ENCODE assay signal across 23 cellular contexts in genomic region chr3:197237897-197238296, GRCh38.
A peak's percentile ranks its signal among the peaks of the same experiment; 100 is the strongest.
DNase-seq lines count a peak whose midpoint lies in the region; ATAC-seq and TF ChIP-seq lines count a peak whose summit lies in the region.
"Had no signal": no experiment of that assay in that cellular context is flagged by ENCODE, and none has a peak within 500 bp of the region (broad histone marks: within the 10 kb centered on the region; RNA-seq: fewer than 3 reads in every experiment).

No MANE protein-coding gene starts in this region.

- intact Hi-C loops in activated CD4-positive, alpha-beta T cell treated with anti-CD3 and anti-CD28 coated beads for 36 hours (cut with DNase I, micrococcal nuclease), result no loop called here
- intact Hi-C loops in OCI-LY7 (cut with micrococcal nuclease; ENCODE audit: unreplicated experiment), result no loop called here

- H3K4me3 Mint-ChIP-seq in activated CD4-positive, alpha-beta T cell treated with anti-CD3 and anti-CD28 coated beads for 36 hours, result no peak overlapping the region
- H3K4me3 Mint-ChIP-seq in endodermal cell, result no peak overlapping the region
- no peak overlapping the region for H3K4me3 Mint-ChIP-seq in neural progenitor cell
- H3K4me3 Mint-ChIP-seq: B cell; CD8-positive, alpha-beta T cell had no signal

- H3K9ac ChIP-seq in endodermal cell (ENCODE audit: extremely low read depth, low read length, poor library complexity, severe bottlenecking) (no peak overlapping the region), neural progenitor cell (no peak overlapping the region)
- H3K9ac ChIP-seq: KMS-11 had no signal

- no TSS peak for BruUV-seq in OCI-LY7 (replicated peaks; lab: Mats Ljungman, UMichigan)

- TF ChIP-seq CTCF in endodermal cell (conservative IDR thresholded peaks at IDR 0.05) (peak; percentile 12), neural progenitor cell (IDR thresholded peaks at IDR 0.05) (no peak), OCI-LY7 (conservative IDR thresholded peaks at IDR 0.05; ENCODE audit: low read length) (no peak), coronary artery (IDR thresholded peaks at IDR 0.05) (no peak)

- H3K4me3 ChIP-seq in endodermal cell (ENCODE audit: low read length) (no peak overlapping the region), neural progenitor cell (no peak overlapping the region), OCI-LY7 (ENCODE audit: low read depth, low read length, poor library complexity, severe bottlenecking) (no peak overlapping the region), coronary artery (no peak overlapping the region)
- H3K4me3 ChIP-seq: Peyer's patch had no signal

- H3K36me3 ChIP-seq in endodermal cell (ENCODE audit: control insufficient read depth, insufficient read depth, low read length), result peaks cover 28% of the 10 kb centered on the region
- H3K36me3 ChIP-seq in neural progenitor cell, result peaks cover 8% of the 10 kb centered on the region
- H3K36me3 ChIP-seq in OCI-LY7 (ENCODE audit: insufficient read depth, low read length), result peaks cover 47% of the 10 kb centered on the region
- H3K36me3 ChIP-seq: Peyer's patch had no signal

- H3K9me3 Mint-ChIP-seq in activated CD4-positive, alpha-beta T cell treated with anti-CD3 and anti-CD28 coated beads for 36 hours (ENCODE audit: low read depth), result peaks cover 16% of the 10 kb centered on the region
- H3K9me3 Mint-ChIP-seq in endodermal cell, result peaks cover 25% of the 10 kb centered on the region
- peaks cover 72% of the 10 kb centered on the region for H3K9me3 Mint-ChIP-seq in neural progenitor cell

- 91 to 100% methylated on average over 2 to 4 of the region's 4 CpGs for WGBS in endodermal cell (ENCODE audit: insufficient coverage in 1 of 2, insufficient read length in 1 of 2), 2 experiments

- DNase-seq in activated CD4-positive, alpha-beta T cell treated with anti-CD3 and anti-CD28 coated beads for 36 hours, result no peak
- no peak for DNase-seq in activated CD4-positive, alpha-beta T cell treated with anti-CD3 and anti-CD28 coated beads, Interleukin-2, amount 50 U/mL, for 1 hour
- no peak for DNase-seq in endodermal cell
- no peak for DNase-seq in neural progenitor cell (ENCODE audit: low spot score)
- DNase-seq in OCI-LY7 (ENCODE audit: low spot score), result no peak
- DNase-seq in coronary artery (ENCODE audit: low spot score), result no peak
- DNase-seq: Caco-2; CD8-positive, alpha-beta T cell; H7; IMR-90; MM.1S; NCI-H2029; NCI-H446 treated with DMSO at 0.1 percent for 48 hours; NCI-H526; NCI-H82; OCI-M1; Peyer's patch; SHP77 treated with DMSO at 0.1 percent for 48 hours had no signal

- peaks cover 36% of the 10 kb centered on the region for H3K4me1 Mint-ChIP-seq in activated CD4-positive, alpha-beta T cell treated with anti-CD3 and anti-CD28 coated beads for 36 hours
- peaks cover 47% of the 10 kb centered on the region for H3K4me1 Mint-ChIP-seq in endodermal cell
- no peaks in the 10 kb centered on the region for H3K4me1 Mint-ChIP-seq in neural progenitor cell

- H2AFZ ChIP-seq in neural progenitor cell (replicated peaks) (no peak overlapping the region), OCI-LY7 (ENCODE audit: low read length) (no peak overlapping the region)

- H3K4me1 ChIP-seq in endodermal cell (ENCODE audit: control insufficient read depth, insufficient read depth, low read length) (peaks cover 3% of the 10 kb centered on the region), neural progenitor cell (peaks cover 60% of the 10 kb centered on the region), OCI-LY7 (ENCODE audit: insufficient read depth, low read length, poor library complexity, severe bottlenecking) (no peaks in the 10 kb centered on the region)

- H3K27ac ChIP-seq in endodermal cell (ENCODE audit: low read depth, low read length) (no peak overlapping the region), neural progenitor cell (peak overlapping the region; percentile 5), OCI-LY7 (ENCODE audit: low read depth, low read length, poor library complexity, severe bottlenecking) (no peak overlapping the region), coronary artery (no peak overlapping the region)
- H3K27ac ChIP-seq: 22Rv1, C4-2B, KMS-11, Peyer's patch had no signal

- peaks cover 40% of the 10 kb centered on the region for H3F3A ChIP-seq in neural progenitor cell (ENCODE audit: low read depth)

- H3K79me2 ChIP-seq in neural progenitor cell (ENCODE audit: low read depth) (peaks cover 100% of the 10 kb centered on the region), OCI-LY7 (ENCODE audit: insufficient read depth, low read depth, low read length) (peaks cover 88% of the 10 kb centered on the region)

- no peaks in the 10 kb centered on the region for H3K9me2 ChIP-seq in OCI-LY7 (ENCODE audit: insufficient read depth, low read length)

- CTCF ChIA-PET in activated CD4-positive, alpha-beta T cell treated with anti-CD3 and anti-CD28 coated beads for 36 hours (lab: Charles Lee), result interaction anchor here (1.1 to 7.5 kb wide), 4 partner anchors 8 to 19 kb away, joined by 3 to 48 read pairs (median 8); no protein-coding TSS in a partner anchor
- CTCF ChIA-PET in OCI-LY7 (lab: Charles Lee; ENCODE audit: unreplicated experiment), result no interaction called here

- no peaks in the 10 kb centered on the region for H3K27me3 Mint-ChIP-seq in activated CD4-positive, alpha-beta T cell treated with anti-CD3 and anti-CD28 coated beads for 36 hours
- no peaks in the 10 kb centered on the region for H3K27me3 Mint-ChIP-seq in endodermal cell (ENCODE audit: insufficient read depth)
- H3K27me3 Mint-ChIP-seq in neural progenitor cell (ENCODE audit: insufficient read depth, low read depth), result peaks cover 2% of the 10 kb centered on the region
- H3K27me3 Mint-ChIP-seq: B cell had no signal

- peak overlapping the region; percentile 31 for H3K4me2 ChIP-seq in neural progenitor cell
- H3K4me2 ChIP-seq in OCI-LY7 (ENCODE audit: low read length), result no peak overlapping the region

- no peak for ATAC-seq in activated CD4-positive, alpha-beta T cell treated with anti-CD3 and anti-CD28 coated beads for 36 hours
- ATAC-seq in HG03280 (IDR thresholded peaks at IDR 0.05; ENCODE audit: unreplicated experiment), result no peak
- ATAC-seq: CD8-positive, alpha-beta T cell had no signal

- POLR2A ChIA-PET in activated CD4-positive, alpha-beta T cell treated with anti-CD3 and anti-CD28 coated beads for 36 hours (lab: Charles Lee), result interaction anchor here (0.5 kb wide), 1 partner anchor 83 kb away, joined by 5 read pairs; no protein-coding TSS in a partner anchor
- POLR2A ChIA-PET in OCI-LY7 (lab: Charles Lee), result interaction anchor here (0.8 kb wide), 1 partner anchor 14 kb away, joined by 3 read pairs; no protein-coding TSS in a partner anchor

- H4K20me1 ChIP-seq in neural progenitor cell (ENCODE audit: low read depth), result peaks cover 51% of the 10 kb centered on the region
- H4K20me1 ChIP-seq in OCI-LY7 (ENCODE audit: insufficient read depth, low read length), result no peaks in the 10 kb centered on the region

- H3K36me3 Mint-ChIP-seq in activated CD4-positive, alpha-beta T cell treated with anti-CD3 and anti-CD28 coated beads for 36 hours (ENCODE audit: low read depth), result peaks cover 37% of the 10 kb centered on the region
- H3K36me3 Mint-ChIP-seq in endodermal cell (ENCODE audit: low read depth), result peaks cover 48% of the 10 kb centered on the region
- H3K36me3 Mint-ChIP-seq in neural progenitor cell, result peaks cover 81% of the 10 kb centered on the region

- peaks cover 41% of the 10 kb centered on the region for H3K9me3 ChIP-seq in endodermal cell (ENCODE audit: control insufficient read depth, low read length)
- peaks cover 3% of the 10 kb centered on the region for H3K9me3 ChIP-seq in neural progenitor cell (ENCODE audit: low read depth)
- H3K9me3 ChIP-seq in OCI-LY7 (ENCODE audit: low read length), result peaks cover 49% of the 10 kb centered on the region

- H3K27me3 ChIP-seq in endodermal cell (ENCODE audit: control insufficient read depth, insufficient read depth, low read length, poor library complexity, severe bottlenecking), result no peaks in the 10 kb centered on the region
- no peaks in the 10 kb centered on the region for H3K27me3 ChIP-seq in neural progenitor cell
- H3K27me3 ChIP-seq: Peyer's patch had no signal

- peak overlapping the region; percentile 15 for H3K27ac Mint-ChIP-seq in activated CD4-positive, alpha-beta T cell treated with anti-CD3 and anti-CD28 coated beads for 36 hours
- H3K27ac Mint-ChIP-seq in endodermal cell (no peak overlapping the region), neural progenitor cell (no peak overlapping the region)
- H3K27ac Mint-ChIP-seq: B cell; CD8-positive, alpha-beta T cell had no signal
